ENCODE assay signal across 13 cellular contexts in the genomic region with DNA sequence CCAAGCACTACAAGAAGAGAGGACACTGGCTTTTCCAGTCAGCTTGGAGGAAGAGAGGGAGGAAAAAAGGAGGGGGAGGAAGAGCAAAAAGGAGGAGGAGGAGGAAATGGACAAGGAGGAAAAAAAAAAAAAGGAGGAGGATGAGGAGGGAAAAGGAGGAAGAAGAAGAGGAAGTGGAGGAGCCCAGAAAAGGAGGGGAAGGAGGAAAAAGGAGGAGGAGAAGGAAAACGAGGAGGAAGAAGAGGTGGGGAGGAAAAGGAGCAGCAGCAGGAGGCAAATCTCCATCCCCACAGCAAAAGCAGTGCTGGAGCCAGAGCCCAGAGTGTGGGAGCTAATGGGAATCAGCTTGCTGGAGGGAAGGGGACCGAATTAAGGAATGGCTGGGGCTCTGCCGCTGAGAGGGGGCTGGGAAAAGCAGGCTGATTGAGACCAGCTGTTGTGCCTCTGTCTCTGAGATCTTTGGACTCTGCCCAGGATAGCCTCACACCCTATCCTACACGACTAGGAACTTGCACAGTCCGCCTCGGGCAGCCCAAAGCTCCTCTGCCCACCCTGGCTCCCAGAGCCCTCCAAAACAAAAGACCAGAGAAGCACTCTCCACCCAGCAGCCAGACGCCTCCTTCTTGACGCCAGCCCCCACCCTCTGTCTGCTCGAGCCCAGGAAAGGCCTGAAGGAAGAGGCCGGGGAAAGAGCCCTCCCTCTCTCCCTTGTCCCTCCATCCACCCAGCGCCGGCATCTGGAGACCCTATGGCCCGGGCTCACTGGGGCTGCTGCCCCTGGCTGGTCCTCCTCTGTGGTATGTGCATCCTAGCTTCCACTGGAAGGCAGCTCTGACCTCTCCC. TPM values are rescaled to one million over a fixed set of nuclear protein-coding genes. Genes with fewer than 3 reads are reported as not detected.
DNase-seq lines count a peak whose midpoint lies in the region; ATAC-seq and TF ChIP-seq lines count a peak whose summit lies in the region.
"Had no signal": no experiment of that assay in that cellular context is flagged by ENCODE, and none has a peak within 500 bp of the region (broad histone marks: within the 10 kb centered on the region; RNA-seq: fewer than 3 reads in every experiment).

A gene with protein sequence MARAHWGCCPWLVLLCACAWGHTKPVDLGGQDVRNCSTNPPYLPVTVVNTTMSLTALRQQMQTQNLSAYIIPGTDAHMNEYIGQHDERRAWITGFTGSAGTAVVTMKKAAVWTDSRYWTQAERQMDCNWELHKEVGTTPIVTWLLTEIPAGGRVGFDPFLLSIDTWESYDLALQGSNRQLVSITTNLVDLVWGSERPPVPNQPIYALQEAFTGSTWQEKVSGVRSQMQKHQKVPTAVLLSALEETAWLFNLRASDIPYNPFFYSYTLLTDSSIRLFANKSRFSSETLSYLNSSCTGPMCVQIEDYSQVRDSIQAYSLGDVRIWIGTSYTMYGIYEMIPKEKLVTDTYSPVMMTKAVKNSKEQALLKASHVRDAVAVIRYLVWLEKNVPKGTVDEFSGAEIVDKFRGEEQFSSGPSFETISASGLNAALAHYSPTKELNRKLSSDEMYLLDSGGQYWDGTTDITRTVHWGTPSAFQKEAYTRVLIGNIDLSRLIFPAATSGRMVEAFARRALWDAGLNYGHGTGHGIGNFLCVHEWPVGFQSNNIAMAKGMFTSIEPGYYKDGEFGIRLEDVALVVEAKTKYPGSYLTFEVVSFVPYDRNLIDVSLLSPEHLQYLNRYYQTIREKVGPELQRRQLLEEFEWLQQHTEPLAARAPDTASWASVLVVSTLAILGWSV (plus strand): TSS at position 514 of the 843 bp plus-strand sequence. CDS start 235 bp downstream, at position 749.

- H3K9me3 ChIP-seq in esophagus (ENCODE audit: control insufficient read depth in 2 of 2, insufficient read depth in 1 of 2, low read depth in 1 of 2, low read length in 1 of 2): no peaks in the 10 kb centered on the region
- no peaks in the 10 kb centered on the region for H3K9me3 ChIP-seq in mesodermal cell (ENCODE audit: control insufficient read depth, low read length)
- no peaks in the 10 kb centered on the region for H3K9me3 ChIP-seq in CD4-positive, alpha-beta T cell (ENCODE audit: control insufficient read depth, low read length)

- no peak for DNase-seq in activated naive CD8-positive, alpha-beta T cell treated with anti-CD3 and anti-CD28 coated beads, Interleukin-2, amount 10 ng/mL, durations not matched to agents 7 days and 5 days
- no peak for DNase-seq in activated naive CD8-positive, alpha-beta T cell treated with anti-CD3 and anti-CD28 coated beads, Interleukin-2, amount 50 U/mL, for 24 hours
- no peak for DNase-seq in CD4-positive, alpha-beta T cell
- DNase-seq in glutamatergic neuron (no peak), NCI-H2029 treated with DMSO at 0.1 percent for 48 hours (lab: John Stamatoyannopoulos, UW) (no peak)
- DNase-seq in activated naive CD4-positive, alpha-beta T cell (lab: John Stamatoyannopoulos, UW): no peak
- DNase-seq: CD4-positive, alpha-beta memory T cell; hippocampal formation; NCI-H510A treated with DMSO at 0.1 percent for 48 hours had no signal

- H3K4me1 Mint-ChIP-seq in activated naive CD8-positive, alpha-beta T cell treated with anti-CD3 and anti-CD28 coated beads, Interleukin-2, amount 10 ng/mL, durations not matched to agents 7 days and 5 days: peaks cover 37% of the 10 kb centered on the region
- H3K4me1 Mint-ChIP-seq in activated naive CD8-positive, alpha-beta T cell treated with anti-CD3 and anti-CD28 coated beads, Interleukin-2, amount 50 U/mL, for 24 hours: peaks cover 44% of the 10 kb centered on the region
- H3K4me1 Mint-ChIP-seq in CD4-positive, alpha-beta T cell (ENCODE audit: low read depth): peaks cover 45% of the 10 kb centered on the region
- no peaks in the 10 kb centered on the region for H3K4me1 Mint-ChIP-seq in glutamatergic neuron (ENCODE audit: low read depth, unreplicated experiment)

- no peak within 1 kb of the TSS for H3K4me3 Mint-ChIP-seq in activated naive CD8-positive, alpha-beta T cell treated with anti-CD3 and anti-CD28 coated beads, Interleukin-2, amount 10 ng/mL, durations not matched to agents 7 days and 5 days
- H3K4me3 Mint-ChIP-seq in activated naive CD8-positive, alpha-beta T cell treated with anti-CD3 and anti-CD28 coated beads, Interleukin-2, amount 50 U/mL, for 24 hours: no peak within 1 kb of the TSS
- no peak within 1 kb of the TSS for H3K4me3 Mint-ChIP-seq in CD4-positive, alpha-beta T cell
- no peak within 1 kb of the TSS for H3K4me3 Mint-ChIP-seq in glutamatergic neuron (ENCODE audit: unreplicated experiment)
- H3K4me3 Mint-ChIP-seq: CD4-positive, alpha-beta memory T cell had no signal

- H3K27me3 ChIP-seq in esophagus (ENCODE audit: control insufficient read depth in 1 of 2, insufficient read depth in 2 of 2, low read length in 2 of 2): no peaks in the 10 kb centered on the region
- no peaks in the 10 kb centered on the region for H3K27me3 ChIP-seq in CD4-positive, alpha-beta T cell (ENCODE audit: control insufficient read depth, insufficient read depth, low read length)

- H3K36me3 ChIP-seq in esophagus (ENCODE audit: control insufficient read depth in 2 of 2, insufficient read depth in 2 of 2, low read length in 1 of 2) (no peaks in the 10 kb centered on the region), mesodermal cell (ENCODE audit: control insufficient read depth, insufficient read depth, low read length) (no peaks in the 10 kb centered on the region)

- no peak for TF ChIP-seq CTCF in CD4-positive, alpha-beta T cell (IDR thresholded peaks at IDR 0.05)
- TF ChIP-seq CTCF in glutamatergic neuron (IDR thresholded peaks at IDR 0.05; ENCODE audit: partially characterized antibody, unreplicated experiment): no peak

- peaks cover 2% of the 10 kb centered on the region for H3K36me3 Mint-ChIP-seq in activated naive CD8-positive, alpha-beta T cell treated with anti-CD3 and anti-CD28 coated beads, Interleukin-2, amount 10 ng/mL, durations not matched to agents 7 days and 5 days
- H3K36me3 Mint-ChIP-seq in activated naive CD8-positive, alpha-beta T cell treated with anti-CD3 and anti-CD28 coated beads, Interleukin-2, amount 50 U/mL, for 24 hours (ENCODE audit: low read depth): no peaks in the 10 kb centered on the region
- no peaks in the 10 kb centered on the region for H3K36me3 Mint-ChIP-seq in CD4-positive, alpha-beta T cell (ENCODE audit: low read depth)
- no peaks in the 10 kb centered on the region for H3K36me3 Mint-ChIP-seq in glutamatergic neuron (ENCODE audit: unreplicated experiment)
- H3K36me3 Mint-ChIP-seq: CD4-positive, alpha-beta memory T cell had no signal

- H3K27ac ChIP-seq in esophagus (ENCODE audit: low read depth in 2 of 2, low read length in 1 of 2) (peak within 1 kb of the TSS; percentile 33 to 45), mesodermal cell (ENCODE audit: low read depth, low read length, severe bottlenecking) (peak within 1 kb of the TSS; percentile 41)
- no peak within 1 kb of the TSS for H3K27ac ChIP-seq in CD4-positive, alpha-beta T cell (ENCODE audit: low read depth, low read length)

- 41 to 51% methylated on average over 13 of the region's 13 CpGs for WGBS in esophagus, 2 donors
- 50 to 80% methylated on average over 1 of the region's 13 CpGs for WGBS in mesodermal cell (ENCODE audit: insufficient coverage in 2 of 2), 2 experiments

- H3K4me1 ChIP-seq in esophagus (ENCODE audit: control insufficient read depth in 2 of 2, insufficient read depth in 2 of 2, low read length in 1 of 2): no peaks in the 10 kb centered on the region
- H3K4me1 ChIP-seq in mesodermal cell (ENCODE audit: control insufficient read depth, insufficient read depth, low read length, poor library complexity, severe bottlenecking): peaks cover 17% of the 10 kb centered on the region

- ATAC-seq in activated naive CD8-positive, alpha-beta T cell treated with anti-CD3 and anti-CD28 coated beads, Interleukin-2, amount 10 ng/mL, durations not matched to agents 7 days and 5 days (ENCODE audit: low read depth): no peak
- ATAC-seq in activated naive CD8-positive, alpha-beta T cell treated with anti-CD3 and anti-CD28 coated beads, Interleukin-2, amount 50 U/mL, for 24 hours: no peak
- no peak for ATAC-seq in CD4-positive, alpha-beta T cell (ENCODE audit: poor library complexity)

- CTCF ChIA-PET in CD4-positive, alpha-beta T cell (lab: Charles Lee): no interaction called here

- peak within 1 kb of the TSS; percentile 52 for H3K27ac Mint-ChIP-seq in activated naive CD8-positive, alpha-beta T cell treated with anti-CD3 and anti-CD28 coated beads, Interleukin-2, amount 10 ng/mL, durations not matched to agents 7 days and 5 days
- no peak within 1 kb of the TSS for H3K27ac Mint-ChIP-seq in activated naive CD8-positive, alpha-beta T cell treated with anti-CD3 and anti-CD28 coated beads, Interleukin-2, amount 50 U/mL, for 24 hours
- no peak within 1 kb of the TSS for H3K27ac Mint-ChIP-seq in CD4-positive, alpha-beta T cell
- no peak within 1 kb of the TSS for H3K27ac Mint-ChIP-seq in glutamatergic neuron (ENCODE audit: unreplicated experiment)

- no peaks in the 10 kb centered on the region for H3K27me3 Mint-ChIP-seq in activated naive CD8-positive, alpha-beta T cell treated with anti-CD3 and anti-CD28 coated beads, Interleukin-2, amount 10 ng/mL, durations not matched to agents 7 days and 5 days
- no peaks in the 10 kb centered on the region for H3K27me3 Mint-ChIP-seq in activated naive CD8-positive, alpha-beta T cell treated with anti-CD3 and anti-CD28 coated beads, Interleukin-2, amount 50 U/mL, for 24 hours
- H3K27me3 Mint-ChIP-seq in CD4-positive, alpha-beta T cell: no peaks in the 10 kb centered on the region
- peaks cover 7% of the 10 kb centered on the region for H3K27me3 Mint-ChIP-seq in glutamatergic neuron (ENCODE audit: unreplicated experiment)
- H3K27me3 Mint-ChIP-seq: CD4-positive, alpha-beta memory T cell had no signal

- POLR2A ChIA-PET in activated naive CD8-positive, alpha-beta T cell treated with anti-CD3 and anti-CD28 coated beads, Interleukin-2, amount 10 ng/mL, durations not matched to agents 7 days and 5 days (lab: Charles Lee): interaction anchor here (0.6 to 1.8 kb wide), 2 partner anchors 41 to 61 kb away, joined by 3 to 5 read pairs; partner anchors contain the start of gene SASH3
- POLR2A ChIA-PET in CD4-positive, alpha-beta T cell (lab: Charles Lee): interaction anchor here (1.5 kb wide), 1 partner anchor 41 kb away, joined by 3 read pairs; the partner anchor contains the start of gene SASH3

- intact Hi-C loops in CD4-positive, alpha-beta T cell (cut with DNase I, micrococcal nuclease): loop anchor here in 1 of 2 experiments (10.0 kb wide), 1 partner anchor 46 kb away; no protein-coding TSS in a partner anchor

- peaks cover 2% of the 10 kb centered on the region for H3K9me3 Mint-ChIP-seq in activated naive CD8-positive, alpha-beta T cell treated with anti-CD3 and anti-CD28 coated beads, Interleukin-2, amount 10 ng/mL, durations not matched to agents 7 days and 5 days
- H3K9me3 Mint-ChIP-seq in activated naive CD8-positive, alpha-beta T cell treated with anti-CD3 and anti-CD28 coated beads, Interleukin-2, amount 50 U/mL, for 24 hours: no peaks in the 10 kb centered on the region
- H3K9me3 Mint-ChIP-seq in CD4-positive, alpha-beta T cell: no peaks in the 10 kb centered on the region
- H3K9me3 Mint-ChIP-seq in glutamatergic neuron (ENCODE audit: unreplicated experiment): peaks cover 2% of the 10 kb centered on the region
- H3K9me3 Mint-ChIP-seq: CD4-positive, alpha-beta memory T cell had no signal

- H3K4me3 ChIP-seq in esophagus (ENCODE audit: low read depth in 1 of 2, low read length in 2 of 2): no peak within 1 kb of the TSS
- H3K4me3 ChIP-seq in mesodermal cell (ENCODE audit: extremely low read depth, insufficient read depth, low read length, poor library complexity, severe bottlenecking): no peak within 1 kb of the TSS

RNA-seq across cellular contexts. Expression of the gene that starts here (rescaled TPM):
- total RNA-seq in activated naive CD8-positive, alpha-beta T cell treated with anti-CD3 and anti-CD28 coated beads, Interleukin-2, amount 10 ng/mL, durations not matched to agents 7 days and 5 days: under 1 TPM; 0.65 to 0.67 TPM
- under 1 TPM; 0.14 to 0.35 TPM for polyA plus RNA-seq in esophagus
- polyA plus RNA-seq in mesodermal cell (2013, experiment 1 of 2): 0.59 TPM
- polyA plus RNA-seq in mesodermal cell (2013, experiment 2 of 2): 0.51 TPM
- total RNA-seq in CD4-positive, alpha-beta T cell: under 1 TPM; 0.16 to 0.17 TPM
- not detected for total RNA-seq in glutamatergic neuron (ENCODE audit: unreplicated experiment)
- total RNA-seq: HT1080, pulmonary artery endothelial cell had no signal
